In genomic region chr14:50668008-50668851, GRCh38 we compare ENCODE assay signal across 8 cellular contexts. TPM values are rescaled to one million over a fixed set of nuclear protein-coding genes. Genes with fewer than 3 reads are reported as not detected.
DNase-seq lines count a peak whose midpoint lies in the region; ATAC-seq, FAIRE-seq and TF ChIP-seq lines count a peak whose summit lies in the region.

TSS of gene SAV1 (minus strand) at chr14:50668306. CDS start at chr14:50667967, 339 bp downstream.

- DNase-seq in GM12865 (ENCODE audit: low read depth) (peak; percentile 78), NCI-H1105 treated with DMSO at 0.1 percent for 48 hours (lab: John Stamatoyannopoulos, UW) (peak; percentile 83), T-helper 2 cell (peak; percentile 13 to 66 (median 27)), astrocyte (ENCODE audit: low read depth) (peak; percentile 82), hepatocyte (ENCODE audit: low spot score) (peak; percentile 93), retinal pigment epithelial cell (ENCODE audit: low read depth) (no peak), GM19240 (ENCODE audit: insufficient read length, low spot score) (no peak)

- no peaks in the 10 kb centered on the region for H3K9me2 ChIP-seq in hepatocyte (replicated peaks; ENCODE audit: insufficient read depth)

- H4K20me1 ChIP-seq in astrocyte (ENCODE audit: insufficient read depth, low read length) (peaks cover 15% of the 10 kb centered on the region), hepatocyte (ENCODE audit: insufficient read depth, poor library complexity, severe bottlenecking) (peaks cover 6% of the 10 kb centered on the region)

- H3K79me2 ChIP-seq in astrocyte (ENCODE audit: insufficient read depth, low read length) (peaks cover 41% of the 10 kb centered on the region), hepatocyte (peaks cover 41% of the 10 kb centered on the region)

- ATAC-seq in HG02588 (IDR thresholded peaks at IDR 0.05; ENCODE audit: unreplicated experiment) = peak; percentile 58

- no peaks in the 10 kb centered on the region for H3K27me3 Mint-ChIP-seq in astrocyte (ENCODE audit: low read depth, unreplicated experiment)

- H3K4me1 ChIP-seq in astrocyte (ENCODE audit: insufficient read depth, low read length) (peaks cover 9% of the 10 kb centered on the region), hepatocyte (ENCODE audit: insufficient read depth) (no peaks in the 10 kb centered on the region)

- peak within 1 kb of the TSS; percentile 93 for H3K9ac ChIP-seq in astrocyte (ENCODE audit: low read length)

- WGBS in hepatocyte (ENCODE audit: low lambda C conversion rate, missing lambda C conversion rate) = 1% methylated on average over 56 of the region's 92 CpGs

- peaks cover 7% of the 10 kb centered on the region for H3K4me1 Mint-ChIP-seq in astrocyte (ENCODE audit: low read depth, unreplicated experiment)

- peak within 1 kb of the TSS; percentile 95 for H2AFZ ChIP-seq in astrocyte (ENCODE audit: low read depth, low read length)
- peak within 1 kb of the TSS; percentile 93 for H2AFZ ChIP-seq in hepatocyte

- peak within 1 kb of the TSS; percentile 99 for H3K4me3 Mint-ChIP-seq in astrocyte (ENCODE audit: unreplicated experiment)

- H3K4me2 ChIP-seq in astrocyte (ENCODE audit: low read length) (peak within 1 kb of the TSS; percentile 89), hepatocyte (peak within 1 kb of the TSS; percentile 83)

- H3K9me3 ChIP-seq in astrocyte (ENCODE audit: insufficient read depth, low read depth, low read length) (no peaks in the 10 kb centered on the region), hepatocyte (ENCODE audit: low read depth) (no peaks in the 10 kb centered on the region)

- H3K27ac Mint-ChIP-seq in astrocyte (ENCODE audit: unreplicated experiment) = peak within 1 kb of the TSS; percentile 98

- H3K36me3 Mint-ChIP-seq in astrocyte (ENCODE audit: low read depth, unreplicated experiment) = peaks cover 4% of the 10 kb centered on the region

- TF ChIP-seq CTCF in GM12865 (IDR thresholded peaks at IDR 0.05; ENCODE audit: insufficient read depth, low read depth, low read length, missing control alignments) (no peak), astrocyte (IDR thresholded peaks at IDR 0.05; ENCODE audit: insufficient read depth, low read depth, low read length) (no peak), hepatocyte (IDR thresholded peaks at IDR 0.05; ENCODE audit: poor library complexity) (no peak), retinal pigment epithelial cell (conservative IDR thresholded peaks at IDR 0.05; ENCODE audit: low read depth, low read length) (no peak)

- FAIRE-seq in astrocyte (lab: Jason Lieb, UNC) = peak; percentile 9

- H3K27ac ChIP-seq in astrocyte (ENCODE audit: low read depth, low read length) (peak within 1 kb of the TSS; percentile 91), hepatocyte (peak within 1 kb of the TSS; percentile 99)

- no peaks in the 10 kb centered on the region for H3K9me3 Mint-ChIP-seq in astrocyte (ENCODE audit: unreplicated experiment)

- H3K27me3 ChIP-seq in astrocyte (ENCODE audit: insufficient read depth, low read length) (no peaks in the 10 kb centered on the region), hepatocyte (no peaks in the 10 kb centered on the region)

- H3K36me3 ChIP-seq in astrocyte (ENCODE audit: insufficient read depth, low read length) (no peaks in the 10 kb centered on the region), hepatocyte (replicated peaks; ENCODE audit: insufficient read depth, low read depth) (no peaks in the 10 kb centered on the region)

- peak within 1 kb of the TSS; percentile 60 for H3K4me3 ChIP-seq in GM12865 (ENCODE audit: low read depth, low read length)
- H3K4me3 ChIP-seq in astrocyte (ENCODE audit: insufficient read depth, low read depth, low read length) = peak within 1 kb of the TSS; percentile 85
- H3K4me3 ChIP-seq in hepatocyte = peak within 1 kb of the TSS; percentile 71
- H3K4me3 ChIP-seq in retinal pigment epithelial cell (ENCODE audit: low read length) = peak within 1 kb of the TSS; percentile 86

RNA-seq across cellular contexts. Expression of gene SAV1, which starts in this region (rescaled TPM):
- total RNA-seq in astrocyte (18.3 and 26.3 TPM in 2 replicates), hepatocyte (17.4 and 18.5 TPM in 2 replicates)
- polyA plus RNA-seq in hepatocyte = 17.1 and 19.0 TPM in 2 replicates

Comparison
In these comparisons a context has a peak if more than half of its experiments do, and no peak if none do; other contexts are left out.
1. DNase-seq: peak in GM12865 (single experiment), NCI-H1105 treated with DMSO at 0.1 percent for 48 hours (single experiment), T-helper 2 cell (5 of 5), astrocyte (single experiment) and hepatocyte (single experiment); none in retinal pigment epithelial cell (single experiment) and GM19240 (single experiment).
2. Peak in every context shown above with its lines, with median percentiles within 50 percentile points of each other: H3K4me3 ChIP-seq.